Comparison of ENCODE assay signal across 8 cellular contexts in the genomic region with DNA sequence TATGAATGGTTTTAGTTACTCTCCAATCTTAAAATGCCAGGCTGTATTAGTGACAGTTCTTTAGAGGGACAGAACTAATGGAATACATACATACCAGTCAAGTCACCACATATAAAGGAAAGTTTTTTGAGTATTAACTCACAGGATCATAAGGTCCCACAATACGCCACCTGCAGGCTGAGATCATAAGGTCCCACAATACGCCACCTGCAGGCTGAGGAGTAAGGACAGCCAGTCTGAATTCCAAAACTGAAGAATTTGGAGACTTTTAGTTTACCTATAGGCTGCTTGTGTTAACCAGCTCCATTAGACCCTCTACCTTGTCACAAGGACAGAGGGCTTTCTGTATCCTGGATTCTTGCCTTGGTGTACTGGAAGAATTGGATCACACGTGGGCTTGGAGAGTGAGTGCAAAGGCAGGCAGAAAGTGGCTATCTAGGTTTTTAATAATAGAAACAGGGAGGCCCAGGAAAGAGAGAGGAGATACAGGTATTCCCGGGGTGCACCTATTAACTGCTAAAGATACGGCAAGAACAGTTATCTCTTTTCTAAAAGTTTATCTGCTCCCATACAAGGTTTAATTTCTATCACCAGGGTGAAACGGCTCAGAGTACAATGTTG.
DNase-seq lines count a peak whose midpoint lies in the region; ATAC-seq and TF ChIP-seq lines count a peak whose summit lies in the region.

No MANE protein-coding gene starts in this region.

- no peaks in the 10 kb centered on the region for H3K36me3 ChIP-seq in PC-9 (ENCODE audit: low read depth)

- H3K4me1 ChIP-seq in PC-9 (replicated peaks; ENCODE audit: insufficient read depth), result no peaks in the 10 kb centered on the region

- H3K4me2 ChIP-seq in PC-9, result no peak overlapping the region

- H3K9me2 ChIP-seq in PC-9 (ENCODE audit: insufficient read depth), result no peaks in the 10 kb centered on the region

- intact Hi-C loops in PC-9 (cut with micrococcal nuclease; ENCODE audit: unreplicated experiment), result no loop called here

- no peaks in the 10 kb centered on the region for H3K27me3 ChIP-seq in PC-9 (ENCODE audit: insufficient read depth, low read depth)

- H2AFZ ChIP-seq in PC-9, result no peak overlapping the region

- no peaks in the 10 kb centered on the region for H3F3A ChIP-seq in PC-9 (ENCODE audit: insufficient read depth, low read depth)

- H3K27ac ChIP-seq in C4-2B (no peak overlapping the region), PC-9 (no peak overlapping the region)

- no peaks in the 10 kb centered on the region; the same call in 1 of the 2 replicates for H3K9me3 ChIP-seq in PC-9 (ENCODE audit: insufficient read depth, low read depth)

- CTCF ChIA-PET in PC-9 (lab: Charles Lee), result no interaction called here

- peak; percentile 88 for TF ChIP-seq CTCF in C4-2B (conservative IDR thresholded peaks at IDR 0.05)
- peak; percentile 76 for TF ChIP-seq CTCF in PC-9 (conservative IDR thresholded peaks at IDR 0.05)

- ATAC-seq in GM19023 (IDR thresholded peaks at IDR 0.05; ENCODE audit: unreplicated experiment), result peak; percentile 73
- peak; percentile 58 for ATAC-seq in HG03108 (IDR thresholded peaks at IDR 0.05; ENCODE audit: unreplicated experiment)
- no peak for ATAC-seq in HG03460 (IDR thresholded peaks at IDR 0.05; ENCODE audit: unreplicated experiment)

- DNase-seq in PC-9 (peak in 1 of 2 experiments; percentile 30), iPS DF 4.7 (ENCODE audit: extremely low read depth, low spot score) (peak; percentile 58)
- no peak for DNase-seq in effector CD4-positive, alpha-beta T cell
- DNase-seq in activated CD4-positive, CD25-positive, alpha-beta regulatory T cell (lab: John Stamatoyannopoulos, UW), result no peak

- POLR2A ChIA-PET in PC-9 (lab: Charles Lee; ENCODE audit: unreplicated experiment), result no interaction called here

- no peaks in the 10 kb centered on the region for H4K20me1 ChIP-seq in PC-9 (ENCODE audit: insufficient read depth)

- no peaks in the 10 kb centered on the region for H3K79me2 ChIP-seq in PC-9 (ENCODE audit: low read depth)

- H3K4me3 ChIP-seq in PC-9, result no peak overlapping the region

- BruUV-seq in PC-9 (replicated peaks; lab: Mats Ljungman, UMichigan), result no TSS peak
